In the genomic region with DNA sequence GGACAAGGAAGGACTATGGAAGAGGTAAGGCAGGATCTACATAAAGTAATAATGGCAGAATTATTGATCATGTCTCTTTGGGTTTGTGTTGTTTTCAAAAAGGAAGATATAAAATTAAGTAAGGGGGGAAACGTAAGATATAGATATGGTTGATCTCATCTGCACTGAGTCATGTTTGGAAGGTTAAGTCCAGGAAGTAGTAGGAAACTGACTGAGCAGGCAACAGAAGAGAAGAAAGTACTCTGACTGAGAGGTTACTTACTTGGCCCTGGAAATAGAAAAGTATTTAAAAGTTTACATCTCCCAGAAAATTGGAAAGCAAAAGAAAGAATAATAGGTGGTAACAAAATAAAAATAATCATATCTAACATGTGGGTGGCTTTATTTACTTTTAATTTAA, we compare ENCODE assay signal across 30 cellular contexts.
"Had no signal": no experiment of that assay in that cellular context is flagged by ENCODE, and none has a peak within 500 bp of the region (broad histone marks: within the 10 kb centered on the region; RNA-seq: fewer than 3 reads in every experiment).

No MANE protein-coding gene starts in this region.

- H3K4me1 ChIP-seq: breast epithelium had no signal

- FAIRE-seq: colon, endometrium, TTC549, urothelium cell line had no signal

- ATAC-seq: activated naive CD8-positive, alpha-beta T cell treated with anti-CD3 and anti-CD28 coated beads, Interleukin-2, amount 50 U/mL, for 24 hours; activated T-helper 17 cell treated with anti-CD3 and anti-CD28 coated beads, Interleukin-2, amount 50 U/mL, for 72 hours; left cardiac atrium; left ventricle myocardium superior; mucosa of descending colon; natural killer cell treated with Interleukin-12 subunit alpha and Interleukin-12 subunit beta and Interleukin-15 and Interleukin-18, amount 100 ng/mL, for 72 hours; sciatic nerve; stimulated activated effector memory CD8-positive, alpha-beta T cell treated with anti-CD3 and anti-CD28 coated beads, Interleukin-12 subunit alpha, Interleukin-12 subunit beta, amount 100 ng/mL, for 72 hours had no signal

- H3K27ac ChIP-seq: breast epithelium, skin epidermis, thoracic aorta, VCaP had no signal

- H3K4me3 ChIP-seq: breast epithelium, mucosa of descending colon, skin epidermis, thoracic aorta had no signal

- H3K9me3 ChIP-seq: breast epithelium, mucosa of descending colon, thoracic aorta had no signal

- H3K27me3 ChIP-seq: breast epithelium had no signal

- H3K36me3 ChIP-seq: breast epithelium, thoracic aorta had no signal

- DNase-seq: activated CD4-positive, alpha-beta memory T cell treated with anti-CD3 and anti-CD28 coated beads for 36 hours; activated CD4-positive, alpha-beta T cell treated with anti-CD3 and anti-CD28 coated beads, Interleukin-2, amount 10 ng/mL, durations not matched to agents 24 days and 14 days; activated CD4-positive, CD25-positive, alpha-beta regulatory T cell treated with anti-CD3 and anti-CD28 coated beads, Interleukin-2, amount 50 U/mL, for 72 hours; activated CD8-positive, alpha-beta memory T cell treated with anti-CD3 and anti-CD28 coated beads, Interleukin-2, amount 50 U/mL, for 4 hours; activated naive CD8-positive, alpha-beta T cell treated with anti-CD3 and anti-CD28 coated beads, Interleukin-2, amount 50 U/mL, for 24 hours; activated T-cell treated with anti-CD3 and anti-CD28 coated beads, Interleukin-2, amount 50 U/mL, for 1 hour; effector CD8-positive, alpha-beta T cell; erythroblast; glutamatergic neuron; islet precursor cell; left cardiac atrium; left ventricle myocardium superior; mucosa of descending colon; retina; stimulated activated CD4-positive, alpha-beta T cell treated with anti-CD3 and anti-CD28 coated beads, Interleukin-12 subunit alpha, Interleukin-12 subunit beta, amount 100 ng/mL, for 4 hours; stimulated activated CD4-positive, alpha-beta T cell treated with anti-CD3 and anti-CD28 coated beads, Interleukin-4, amount 100 ng/mL, for 1 hour; T-helper 9 cell; trophoblast cell had no signal
